2 cellular contexts compared by ENCODE assay signal in the genomic region with DNA sequence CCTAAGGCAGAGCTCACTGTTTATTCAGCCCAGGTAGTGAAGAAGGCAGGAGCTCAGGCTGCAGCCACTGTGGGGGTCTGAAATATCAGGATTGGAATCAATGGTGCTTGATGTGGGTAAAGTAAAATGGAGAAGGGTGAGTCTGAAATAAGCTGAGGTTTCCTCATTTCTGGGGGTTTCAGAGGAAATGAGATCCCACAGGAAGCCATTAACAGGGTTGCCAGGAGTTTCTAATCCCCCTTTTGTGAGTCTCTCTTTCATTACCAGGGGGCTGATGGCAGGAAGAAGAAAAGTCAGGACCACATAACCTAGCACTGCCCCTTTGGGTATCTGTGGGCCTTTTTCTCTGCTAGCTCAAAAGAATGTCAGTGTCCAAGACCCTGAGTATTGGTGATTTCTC.
TF ChIP-seq lines count a peak whose summit lies in the region.

No MANE protein-coding gene starts in this region.

TF ChIP-seq in IMR-90, 13 proteins besides CTCF, POLR2A, EP300 and RAD21:
- TF ChIP-seq NFE2L2 (IDR thresholded peaks at IDR 0.05; ENCODE audit: low read depth, low read length) (no peak), FOS (IDR thresholded peaks at IDR 0.05; ENCODE audit: low read depth, low read length) (no peak), CHD1 (IDR thresholded peaks at IDR 0.05; ENCODE audit: low read depth, low read length) (no peak), SMC3 (IDR thresholded peaks at IDR 0.05; ENCODE audit: low read depth, low read length) (no peak), MXI1 (IDR thresholded peaks at IDR 0.05; ENCODE audit: borderline replicate concordance, low read depth, low read length) (no peak)

TF ChIP-seq in H1, 55 proteins besides CTCF, POLR2A, EP300 and RAD21:
- no peak for TF ChIP-seq BACH1 (IDR thresholded peaks at IDR 0.05; ENCODE audit: low read length)
- TF ChIP-seq JUN (IDR thresholded peaks at IDR 0.05; ENCODE audit: low read depth, low read length), result no peak
- no peak for TF ChIP-seq KDM4A (IDR thresholded peaks at IDR 0.05; ENCODE audit: low read depth, low read length, severe bottlenecking)
- no peak for TF ChIP-seq RXRA (IDR thresholded peaks at IDR 0.05; ENCODE audit: insufficient read depth, low read depth, low read length)
- no peak for TF ChIP-seq POU5F1 (IDR thresholded peaks at IDR 0.05; ENCODE audit: low read depth, low read length)
- TF ChIP-seq SIRT6 (IDR thresholded peaks at IDR 0.05; ENCODE audit: low read length), result no peak
- no peak for TF ChIP-seq SP2 (IDR thresholded peaks at IDR 0.05; ENCODE audit: low read length)
- TF ChIP-seq, protein P1, sequence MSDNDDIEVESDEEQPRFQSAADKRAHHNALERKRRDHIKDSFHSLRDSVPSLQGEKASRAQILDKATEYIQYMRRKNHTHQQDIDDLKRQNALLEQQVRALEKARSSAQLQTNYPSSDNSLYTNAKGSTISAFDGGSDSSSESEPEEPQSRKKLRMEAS (IDR thresholded peaks at IDR 0.05), result no peak
- TF ChIP-seq RFX5 (IDR thresholded peaks at IDR 0.05; ENCODE audit: borderline replicate concordance, low read depth, low read length), result no peak
